ENCODE assay signal across 16 cellular contexts in the genomic region with DNA sequence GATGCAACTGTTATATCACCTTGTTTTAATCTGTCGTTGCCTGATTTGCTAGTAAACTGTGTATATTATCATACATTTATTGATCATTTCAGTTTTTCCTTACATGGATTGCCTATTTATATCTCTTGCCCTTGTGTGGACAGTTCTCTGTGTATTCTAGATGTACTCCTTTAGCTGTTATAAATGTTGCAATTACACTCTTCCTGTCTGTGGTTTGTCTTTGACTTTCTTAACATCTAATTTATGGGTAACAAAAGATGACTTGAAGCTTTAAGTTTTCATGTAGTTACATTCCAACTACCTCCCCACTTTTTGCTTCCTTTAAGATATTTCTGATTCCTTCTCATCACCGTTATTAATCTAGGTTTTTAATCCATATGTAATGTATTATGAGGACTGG. TPM values are rescaled to one million over a fixed set of nuclear protein-coding genes. Genes with fewer than 3 reads are reported as not detected.
DNase-seq lines count a peak whose midpoint lies in the region; ATAC-seq, FAIRE-seq and TF ChIP-seq lines count a peak whose summit lies in the region.
"Had no signal": no experiment of that assay in that cellular context is flagged by ENCODE, and none has a peak within 500 bp of the region (broad histone marks: within the 10 kb centered on the region; RNA-seq: fewer than 3 reads in every experiment).

No MANE protein-coding gene starts in this region.

- no peak overlapping the region for H2AFZ ChIP-seq in endothelial cell of umbilical vein (ENCODE audit: low read depth, low read length)

- no peaks in the 10 kb centered on the region for H3K9me3 ChIP-seq in breast epithelium
- H3K9me3 ChIP-seq in endothelial cell of umbilical vein (replicated peaks; ENCODE audit: control insufficient read depth, insufficient read depth, low read length) = no peaks in the 10 kb centered on the region
- H3K9me3 ChIP-seq: prostate gland had no signal

- FAIRE-seq in endothelial cell of umbilical vein (lab: Jason Lieb, UNC) = no peak
- FAIRE-seq: urothelium cell line had no signal

- dilution Hi-C loops in endothelial cell of umbilical vein (cut with MboI; ENCODE audit: extremely low pct_ligation_motif_present, low sequenced_read_pairs) = no loop called here

- H3K36me3 Mint-ChIP-seq in MCF 10A (ENCODE audit: insufficient read depth, unreplicated experiment) = peaks cover 4% of the 10 kb centered on the region
- H3K36me3 Mint-ChIP-seq in stimulated activated effector memory CD8-positive, alpha-beta T cell treated with anti-CD3 and anti-CD28 coated beads, Interleukin-12 subunit alpha, Interleukin-12 subunit beta, amount 100 ng/mL, for 72 hours = no peaks in the 10 kb centered on the region
- peaks cover 8% of the 10 kb centered on the region for H3K36me3 Mint-ChIP-seq in nephron progenitor cell (ENCODE audit: low read depth)

- H3K4me1 Mint-ChIP-seq in MCF 10A (ENCODE audit: insufficient read depth, unreplicated experiment) = peaks cover 46% of the 10 kb centered on the region
- H3K4me1 Mint-ChIP-seq in stimulated activated effector memory CD8-positive, alpha-beta T cell treated with anti-CD3 and anti-CD28 coated beads, Interleukin-12 subunit alpha, Interleukin-12 subunit beta, amount 100 ng/mL, for 72 hours = peaks cover 66% of the 10 kb centered on the region
- H3K4me1 Mint-ChIP-seq in nephron progenitor cell = peaks cover 6% of the 10 kb centered on the region

- peak; percentile 6 for DNase-seq in MCF 10A (ENCODE audit: unreplicated experiment)
- no peak for DNase-seq in breast epithelium (ENCODE audit: low spot score in 2 of 2)
- peak; percentile 48 for DNase-seq in NOMO-1 treated with dmso at 0.1 percent for 144 hours (lab: John Stamatoyannopoulos, UW; ENCODE audit: unreplicated experiment)
- no peak for DNase-seq in endothelial cell of umbilical vein (ENCODE audit: low read depth, low spot score)
- DNase-seq in stimulated activated effector memory CD8-positive, alpha-beta T cell treated with anti-CD3 and anti-CD28 coated beads, Interleukin-12 subunit alpha, Interleukin-12 subunit beta, amount 100 ng/mL, for 72 hours (ENCODE audit: low spot score in 2 of 2) = no peak
- DNase-seq in nephron progenitor cell = no peak
- no peak for DNase-seq in NCI-H226
- DNase-seq: DMS 273 treated with DMSO at 0.1 percent for 48 hours, Karpas-422, left lung, NCI-H1694, NCI-H446, OCI-M1 had no signal

- no peak overlapping the region for H3K27ac Mint-ChIP-seq in MCF 10A (ENCODE audit: low read depth, unreplicated experiment)
- peak overlapping the region; percentile 3 for H3K27ac Mint-ChIP-seq in stimulated activated effector memory CD8-positive, alpha-beta T cell treated with anti-CD3 and anti-CD28 coated beads, Interleukin-12 subunit alpha, Interleukin-12 subunit beta, amount 100 ng/mL, for 72 hours
- H3K27ac Mint-ChIP-seq in nephron progenitor cell = no peak overlapping the region

- no peaks in the 10 kb centered on the region for H3K9me1 ChIP-seq in endothelial cell of umbilical vein (replicated peaks; ENCODE audit: control insufficient read depth, extremely low read depth, insufficient read depth, low read length)

- peaks cover 12% of the 10 kb centered on the region for H3K79me2 ChIP-seq in endothelial cell of umbilical vein (ENCODE audit: control insufficient read depth, insufficient read depth, low read length)

- H3K4me2 ChIP-seq in endothelial cell of umbilical vein (ENCODE audit: insufficient read depth, low read length) = no peak overlapping the region

- ATAC-seq in stimulated activated effector memory CD8-positive, alpha-beta T cell treated with anti-CD3 and anti-CD28 coated beads, Interleukin-12 subunit alpha, Interleukin-12 subunit beta, amount 100 ng/mL, for 72 hours = no peak
- ATAC-seq in activated CD4-positive, CD25-positive, alpha-beta regulatory T cell treated with anti-CD3 and anti-CD28 coated beads, Interleukin-2, amount 50 U/mL, for 24 hours = no peak
- ATAC-seq: left lung had no signal

- H3K27me3 Mint-ChIP-seq in MCF 10A (ENCODE audit: insufficient read depth, unreplicated experiment) (no peaks in the 10 kb centered on the region), nephron progenitor cell (ENCODE audit: low read depth, poor library complexity) (no peaks in the 10 kb centered on the region)

- H3K27ac ChIP-seq in breast epithelium (no peak overlapping the region), endothelial cell of umbilical vein (ENCODE audit: insufficient read depth, low read depth, low read length) (peak overlapping the region; percentile 45)
- H3K27ac ChIP-seq: left lung, prostate gland had no signal

- H4K20me1 ChIP-seq in endothelial cell of umbilical vein (replicated peaks; ENCODE audit: control insufficient read depth, extremely low read depth, insufficient read depth, low read length) = no peaks in the 10 kb centered on the region

- TF ChIP-seq POLR2A in breast epithelium (IDR thresholded peaks at IDR 0.05) = no peak
- no peak for TF ChIP-seq POLR2A in endothelial cell of umbilical vein (IDR thresholded peaks at IDR 0.05; ENCODE audit: low read depth, low read length)

- H3K9me3 Mint-ChIP-seq in MCF 10A (ENCODE audit: unreplicated experiment) (no peaks in the 10 kb centered on the region), nephron progenitor cell (peaks cover 19% of the 10 kb centered on the region)
- no peaks in the 10 kb centered on the region for H3K9me3 Mint-ChIP-seq in stimulated activated effector memory CD8-positive, alpha-beta T cell treated with anti-CD3 and anti-CD28 coated beads, Interleukin-12 subunit alpha, Interleukin-12 subunit beta, amount 100 ng/mL, for 72 hours

- H3K4me3 Mint-ChIP-seq in MCF 10A (ENCODE audit: unreplicated experiment) (no peak overlapping the region), nephron progenitor cell (no peak overlapping the region)
- H3K4me3 Mint-ChIP-seq in stimulated activated effector memory CD8-positive, alpha-beta T cell treated with anti-CD3 and anti-CD28 coated beads, Interleukin-12 subunit alpha, Interleukin-12 subunit beta, amount 100 ng/mL, for 72 hours = peak overlapping the region; percentile 3

- POLR2A ChIA-PET in MCF 10A (lab: Yijun Ruan, JAX) (interaction anchor here (1.5 kb wide), 1 partner anchor 11 kb away, joined by 3 read pairs; no protein-coding TSS in a partner anchor), endothelial cell of umbilical vein (lab: Charles Lee) (no interaction called here)

- no peak overlapping the region for H3K9ac ChIP-seq in endothelial cell of umbilical vein (replicated peaks; ENCODE audit: extremely low read depth, insufficient read depth, low read length)

- H3K27me3 ChIP-seq in breast epithelium (no peaks in the 10 kb centered on the region), endothelial cell of umbilical vein (ENCODE audit: control insufficient read depth in 2 of 2, insufficient read depth in 2 of 2, low read length in 2 of 2) (no peaks in the 10 kb centered on the region)
- H3K27me3 ChIP-seq: left lung had no signal

- intact Hi-C loops in MCF 10A (cut with micrococcal nuclease) = no loop called here
- intact Hi-C loops in breast epithelium (cut with DNase I; ENCODE audit: low total_unique reads) = no loop called here
- intact Hi-C loops in endothelial cell of umbilical vein (cut with micrococcal nuclease) = loop anchor here (5.0 kb wide), 2 partner anchors 53 to 103 kb away; no protein-coding TSS in a partner anchor

- no peak overlapping the region for H3K4me3 ChIP-seq in breast epithelium
- no peak overlapping the region for H3K4me3 ChIP-seq in endothelial cell of umbilical vein (replicated peaks in 1 of 3; ENCODE audit: insufficient read depth in 1 of 3, low read depth in 1 of 3, low read length in 3 of 3)
- H3K4me3 ChIP-seq: left lung, prostate gland had no signal

- TF ChIP-seq CTCF in MCF 10A (IDR thresholded peaks at IDR 0.05; ENCODE audit: unreplicated experiment) (no peak), breast epithelium (IDR thresholded peaks at IDR 0.05) (no peak), endothelial cell of umbilical vein (IDR thresholded peaks at IDR 0.05; ENCODE audit: extremely low read depth in 1 of 2, insufficient read depth in 1 of 2, low read depth in 1 of 2, low read length in 2 of 2) (no peak), nephron progenitor cell (IDR thresholded peaks at IDR 0.05) (no peak)

- CTCF ChIA-PET in MCF 10A (lab: Yijun Ruan, JAX) = interaction anchor here (0.6 to 2.3 kb wide), 4 partner anchors 10 to 563 kb away, joined by 3 to 7 read pairs (median 5); no protein-coding TSS in a partner anchor
- CTCF ChIA-PET in endothelial cell of umbilical vein (lab: Charles Lee) = interaction anchor here (1.4 kb wide), 1 partner anchor 111 kb away, joined by 6 read pairs; no protein-coding TSS in a partner anchor

- peaks cover 0 to 16% of the 10 kb centered on the region in 2 donors for H3K4me1 ChIP-seq in breast epithelium
- H3K4me1 ChIP-seq in endothelial cell of umbilical vein (ENCODE audit: control insufficient read depth, extremely low read depth, insufficient read depth, low read length) = peaks cover 79% of the 10 kb centered on the region

- no peaks in the 10 kb centered on the region for H3K36me3 ChIP-seq in breast epithelium
- H3K36me3 ChIP-seq in endothelial cell of umbilical vein (ENCODE audit: control insufficient read depth in 2 of 2, extremely low read depth in 1 of 2, insufficient read depth in 2 of 2, low read length in 2 of 2) = no peaks in the 10 kb centered on the region
- H3K36me3 ChIP-seq: left lung, prostate gland had no signal

- BruUV-seq in MCF 10A (replicated peaks; lab: Mats Ljungman, UMichigan) (no TSS peak), endothelial cell of umbilical vein (replicated peaks; lab: Mats Ljungman, UMichigan) (no TSS peak)

TF ChIP-seq in endothelial cell of umbilical vein, 7 proteins besides CTCF, POLR2A, EP300 and RAD21:
- TF ChIP-seq JUN (IDR thresholded peaks at IDR 0.05; ENCODE audit: borderline replicate concordance, insufficient read depth, insufficient read length, low read depth) = no peak
TF ChIP-seq in endothelial cell of umbilical vein: peak in this region for 0.

RNA-seq across cellular contexts. Expression of gene PLCB1, which starts 22.6 kb away (rescaled TPM):
- 5.9 and 8.2 TPM in 2 replicates for total RNA-seq in MCF 10A (2022)
- total RNA-seq in breast epithelium = 100 to 1,000 TPM in 1 of 3 donors, 10 to 100 TPM in 2; 12.2 to 106 (median 30.5) TPM
- total RNA-seq in endothelial cell of umbilical vein = 38.6 and 53.4 TPM in 2 replicates
- polyA plus RNA-seq in endothelial cell of umbilical vein = 5.7 and 10.2 TPM in 2 replicates
- polyA plus RNA-seq in endothelial cell of umbilical vein (2011; cell fraction: cytosol; rRNA removed) = 11.0 and 11.4 TPM in 2 replicates
- polyA plus RNA-seq in endothelial cell of umbilical vein (2011; cell fraction: nucleus; rRNA removed) = 24.3 and 27.6 TPM in 2 replicates
- 13.4 and 15.1 TPM in 2 replicates for polyA plus RNA-seq in endothelial cell of umbilical vein (2012)
- 50.0 and 58.0 TPM in 2 replicates for polyA minus RNA-seq in endothelial cell of umbilical vein
- 0.61 TPM for polyA minus RNA-seq in endothelial cell of umbilical vein (2011; cell fraction: cytosol; rRNA and poly(A)+ RNA removed)
- 229 and 237 TPM in 2 replicates for polyA minus RNA-seq in endothelial cell of umbilical vein (2011; cell fraction: nucleus; rRNA and poly(A)+ RNA removed)

Comparison
In these comparisons a context has a peak if more than half of its experiments do, and no peak if none do; other contexts are left out.
1. DNase-seq: peak in MCF 10A (single experiment) and NOMO-1 treated with dmso at 0.1 percent for 144 hours (single experiment); none in breast epithelium (0 of 2), endothelial cell of umbilical vein (single experiment), stimulated activated effector memory CD8-positive, alpha-beta T cell treated with anti-CD3 and anti-CD28 coated beads, Interleukin-12 subunit alpha, Interleukin-12 subunit beta, amount 100 ng/mL, for 72 hours (0 of 2), nephron progenitor cell (single experiment) and NCI-H226 (single experiment).